Comparison of ENCODE assay signal across 19 cellular contexts in the genomic region with DNA sequence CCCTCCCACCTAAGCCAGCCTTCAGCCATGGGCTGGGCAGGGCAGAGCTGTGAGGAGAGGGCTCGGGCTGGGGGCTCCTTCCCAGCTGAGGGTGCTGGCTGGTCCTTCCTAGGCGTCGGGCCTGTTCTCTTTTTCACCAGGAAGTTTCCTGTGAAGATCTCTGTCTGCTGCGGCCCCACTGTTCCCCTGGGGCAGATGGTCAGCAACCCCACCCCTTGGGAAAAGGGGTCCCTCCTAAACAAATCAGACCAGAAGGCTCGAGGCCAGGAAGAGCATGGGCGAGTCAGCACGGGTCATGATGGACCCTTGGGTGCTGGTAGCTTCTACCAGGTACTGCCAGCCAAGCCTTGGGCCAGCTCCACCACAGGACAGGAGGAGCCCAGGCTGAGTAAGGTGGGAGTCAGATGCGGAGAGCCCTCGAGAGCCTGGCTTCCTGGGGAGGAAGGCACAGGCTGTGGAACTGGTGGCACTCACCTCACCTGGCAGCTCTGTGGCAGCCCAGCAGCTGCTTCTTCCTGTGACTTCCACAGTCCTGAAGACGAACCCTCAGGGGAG. TPM values are rescaled to one million over a fixed set of nuclear protein-coding genes. Genes with fewer than 3 reads are reported as not detected.
"Had no signal": no experiment of that assay in that cellular context is flagged by ENCODE, and none has a peak within 500 bp of the region (broad histone marks: within the 10 kb centered on the region; RNA-seq: fewer than 3 reads in every experiment).

No MANE protein-coding gene starts in this region.

- H3K9me3 ChIP-seq: left ventricle myocardium inferior, psoas muscle, right lobe of liver, suprapubic skin, thyroid gland had no signal

- H3K4me3 ChIP-seq: coronary artery, left ventricle myocardium inferior, lung, psoas muscle, right lobe of liver, suprapubic skin, thyroid gland had no signal

- H3K4me1 ChIP-seq: psoas muscle, right lobe of liver had no signal

- DNase-seq: effector CD8-positive, alpha-beta T cell; immature natural killer cell; kidney; left cardiac atrium; left ventricle myocardium inferior; mesenchymal stem cell; naive B cell; psoas muscle; retina; right lobe of liver; stimulated activated CD4-positive, alpha-beta T cell treated with anti-CD3 and anti-CD28 coated beads, Interleukin-4, amount 100 ng/mL, for 1 hour; stimulated activated CD8-positive, alpha-beta memory T cell treated with anti-CD3 and anti-CD28 coated beads, Interleukin-4, amount 100 ng/mL, for 48 hours; stimulated activated naive CD8-positive, alpha-beta T cell treated with anti-CD3 and anti-CD28 coated beads, Interleukin-15, Interleukin-2, amounts not matched to agents 100 U/mL and 50 U/mL, for 24 hours; thyroid gland had no signal

- H3K27ac ChIP-seq: coronary artery, left ventricle myocardium inferior, psoas muscle, right lobe of liver, suprapubic skin, thyroid gland had no signal

- H3K36me3 ChIP-seq: left ventricle myocardium inferior, right lobe of liver, suprapubic skin, thyroid gland had no signal

- ATAC-seq: left cardiac atrium; psoas muscle; stimulated activated effector memory CD8-positive, alpha-beta T cell treated with anti-CD3 and anti-CD28 coated beads, Interleukin-12 subunit alpha, Interleukin-12 subunit beta, amount 100 ng/mL, for 72 hours; stimulated activated naive CD8-positive, alpha-beta T cell treated with anti-CD3 and anti-CD28 coated beads, Interleukin-15, Interleukin-2, amounts not matched to agents 100 U/mL and 50 U/mL, for 24 hours had no signal

RNA-seq across cellular contexts. Expression of a gene that starts 3.5 kb away (rescaled TPM):
- total RNA-seq: omental fat pad, right lobe of liver had no signal
- polyA plus RNA-seq: immature natural killer cell had no signal
